ENCODE assay signal across 8 cellular contexts in genomic region chr17:3004150-3004801, GRCh38. TPM values are rescaled to one million over a fixed set of nuclear protein-coding genes. Genes with fewer than 3 reads are reported as not detected.
DNase-seq lines count a peak whose midpoint lies in the region; ATAC-seq and TF ChIP-seq lines count a peak whose summit lies in the region.

No MANE protein-coding gene starts in this region.

- H3K4me3 Mint-ChIP-seq in activated CD8-positive, alpha-beta T cell treated with anti-CD3 and anti-CD28 coated beads for 36 hours: peak overlapping the region; percentile 37

- no peaks in the 10 kb centered on the region for H3K27me3 Mint-ChIP-seq in activated CD8-positive, alpha-beta T cell treated with anti-CD3 and anti-CD28 coated beads for 36 hours

- H3K4me3 ChIP-seq in AG04450 (ENCODE audit: low read depth, low read length) (peak overlapping the region; percentile 18; the same call in 1 of the 2 replicates), GM23248 (peak overlapping the region; percentile 12)
- peak overlapping the region; percentile 40 for H3K4me3 ChIP-seq in effector memory CD4-positive, alpha-beta T cell (ENCODE audit: insufficient read depth, low read depth, low read length, poor library complexity, severe bottlenecking)

- H3K9me3 ChIP-seq in AG04450 (ENCODE audit: control insufficient read depth, insufficient read depth, low read length) (no peaks in the 10 kb centered on the region; the same call in 1 of the 2 replicates), GM23248 (ENCODE audit: low read depth) (no peaks in the 10 kb centered on the region)
- H3K9me3 ChIP-seq in effector memory CD4-positive, alpha-beta T cell (ENCODE audit: control insufficient read depth, low read length): no peaks in the 10 kb centered on the region

- 0 to 9% methylated on average over 30 to 35 of the region's 36 CpGs for WGBS in GM23248 (ENCODE audit: low coverage in 1 of 2, low lambda C conversion rate in 2 of 2, missing lambda C conversion rate in 2 of 2), 2 experiments

- H3K27ac Mint-ChIP-seq in activated CD8-positive, alpha-beta T cell treated with anti-CD3 and anti-CD28 coated beads for 36 hours: peak overlapping the region; percentile 34

- H3F3A ChIP-seq in GM23248 (ENCODE audit: insufficient read depth): peaks cover 4% of the 10 kb centered on the region

- TF ChIP-seq CTCF in AG04450 (IDR thresholded peaks at IDR 0.05; ENCODE audit: low read depth, low read length): no peak
- TF ChIP-seq CTCF in activated CD8-positive, alpha-beta T cell treated with anti-CD3 and anti-CD28 coated beads for 36 hours (IDR thresholded peaks at IDR 0.05): no peak

- H3K9ac ChIP-seq in GM23248: peak overlapping the region; percentile 68

- peak; percentile 81 for ATAC-seq in activated CD8-positive, alpha-beta T cell treated with anti-CD3 and anti-CD28 coated beads for 36 hours
- no peak for ATAC-seq in GM19324 (IDR thresholded peaks at IDR 0.05; ENCODE audit: low FRiP score, unreplicated experiment)

- H3K4me1 ChIP-seq in GM23248 (ENCODE audit: insufficient read depth): peaks cover 5% of the 10 kb centered on the region
- peaks cover 5% of the 10 kb centered on the region for H3K4me1 ChIP-seq in effector memory CD4-positive, alpha-beta T cell (ENCODE audit: control insufficient read depth, insufficient read depth, low read length, poor library complexity, severe bottlenecking)

- no peaks in the 10 kb centered on the region for H3K36me3 ChIP-seq in GM23248 (ENCODE audit: low read depth)
- peaks cover 35% of the 10 kb centered on the region for H3K36me3 ChIP-seq in effector memory CD4-positive, alpha-beta T cell (ENCODE audit: control insufficient read depth, insufficient read depth, low read length)

- peak overlapping the region; percentile 65 for H2AFZ ChIP-seq in GM23248

- H3K79me2 ChIP-seq in GM23248 (ENCODE audit: insufficient read depth): no peaks in the 10 kb centered on the region

- H3K27ac ChIP-seq in AG04450 (ENCODE audit: low read depth, low read length) (peak overlapping the region; percentile 89), GM23248 (peak overlapping the region; percentile 50)
- H3K27ac ChIP-seq in effector memory CD4-positive, alpha-beta T cell (ENCODE audit: insufficient read depth, low read length, poor library complexity, severe bottlenecking): peak overlapping the region; percentile 51

- H4K20me1 ChIP-seq in GM23248 (ENCODE audit: insufficient read depth): no peaks in the 10 kb centered on the region

- CTCF ChIA-PET in AG04450 (lab: Charles Lee): interaction anchor here (0.6 to 1.0 kb wide), 4 partner anchors 8 to 163 kb away, joined by 3 to 6 read pairs (median 4); no protein-coding TSS in a partner anchor
- CTCF ChIA-PET in activated CD8-positive, alpha-beta T cell treated with anti-CD3 and anti-CD28 coated beads for 36 hours (lab: Charles Lee): interaction anchor here (0.6 to 12.4 kb wide), 4 partner anchors 9 to 167 kb away, joined by 3 to 96 read pairs (median 4); no protein-coding TSS in a partner anchor

- POLR2A ChIA-PET in AG04450 (lab: Yijun Ruan, JAX): interaction anchor here (0.6 to 0.8 kb wide), 2 partner anchors 22 to 44 kb away, joined by 3 read pairs; no protein-coding TSS in a partner anchor
- POLR2A ChIA-PET in activated CD8-positive, alpha-beta T cell treated with anti-CD3 and anti-CD28 coated beads for 36 hours (lab: Charles Lee): no interaction called here

- intact Hi-C loops in activated CD8-positive, alpha-beta T cell treated with anti-CD3 and anti-CD28 coated beads for 36 hours (cut with micrococcal nuclease): no loop called here

- in situ Hi-C loops in GM23248 (cut with MboI): no loop called here

- no peaks in the 10 kb centered on the region for H3K9me3 Mint-ChIP-seq in activated CD8-positive, alpha-beta T cell treated with anti-CD3 and anti-CD28 coated beads for 36 hours

- H3K27me3 ChIP-seq in AG04450 (ENCODE audit: control insufficient read depth, insufficient read depth, low read length) (no peaks in the 10 kb centered on the region), GM23248 (replicated peaks; ENCODE audit: insufficient read depth) (no peaks in the 10 kb centered on the region)
- H3K27me3 ChIP-seq in effector memory CD4-positive, alpha-beta T cell (replicated peaks; ENCODE audit: control insufficient read depth, insufficient read depth, low read length, poor library complexity, severe bottlenecking): no peaks in the 10 kb centered on the region

- peaks cover 21% of the 10 kb centered on the region for H3K4me1 Mint-ChIP-seq in activated CD8-positive, alpha-beta T cell treated with anti-CD3 and anti-CD28 coated beads for 36 hours (ENCODE audit: low read depth)

- peak overlapping the region; percentile 70 for H3K4me2 ChIP-seq in GM23248 (ENCODE audit: unreplicated experiment)

- peak; percentile 92 for DNase-seq in AG04450 (ENCODE audit: low read depth, low spot score)
- DNase-seq in GM23248: peak; percentile 98
- DNase-seq in NCI-H226: peak; percentile 100
- DNase-seq in activated CD8-positive, alpha-beta T cell treated with anti-CD3 and anti-CD28 coated beads for 36 hours: peak; percentile 61
- peak in 2 of 3 donors; percentile 21 to 36 for DNase-seq in effector memory CD4-positive, alpha-beta T cell
- DNase-seq in midbrain (lab: John Stamatoyannopoulos, UW): peak; percentile 100
- peak; percentile 6 to 27 for DNase-seq in stimulated activated CD8-positive, alpha-beta memory T cell treated with anti-CD3 and anti-CD28 coated beads, Interleukin-2, amount 100 ng/mL, for 1 hour (ENCODE audit: low read depth in 2 of 2)

- H3K9me2 ChIP-seq in GM23248 (ENCODE audit: insufficient read depth): no peaks in the 10 kb centered on the region

- no peaks in the 10 kb centered on the region for H3K36me3 Mint-ChIP-seq in activated CD8-positive, alpha-beta T cell treated with anti-CD3 and anti-CD28 coated beads for 36 hours (ENCODE audit: low read depth)

RNA-seq across cellular contexts. Expression of gene OR1D5, which starts 59.1 kb away (rescaled TPM):
- polyA plus RNA-seq in AG04450 (2011; rRNA removed) (not detected in 2 replicates), GM23248 (2016; fragmentation: Nextera tagmentation; extraction: Ambion mirVana) (not detected in 2 replicates)
- polyA minus RNA-seq in AG04450 (2011; rRNA and poly(A)+ RNA removed): not detected in 2 replicates
- not detected in 2 replicates for total RNA-seq in GM23248 (2014; rRNA removed; shearing (Covaris generic))
- total RNA-seq in activated CD8-positive, alpha-beta T cell treated with anti-CD3 and anti-CD28 coated beads for 36 hours: not detected

Comparison
In these comparisons a context has a peak if more than half of its experiments do, and no peak if none do; other contexts are left out.
1. DNase-seq: peak in every context shown above with its lines; median percentile 100 in NCI-H226; 100 in midbrain; 98 in GM23248; 92 in AG04450; 61 in activated CD8-positive, alpha-beta T cell treated with anti-CD3 and anti-CD28 coated beads for 36 hours; 28 in effector memory CD4-positive, alpha-beta T cell; 16 in stimulated activated CD8-positive, alpha-beta memory T cell treated with anti-CD3 and anti-CD28 coated beads, Interleukin-2, amount 100 ng/mL, for 1 hour.